12 cellular contexts compared by ENCODE assay signal in the genomic region with DNA sequence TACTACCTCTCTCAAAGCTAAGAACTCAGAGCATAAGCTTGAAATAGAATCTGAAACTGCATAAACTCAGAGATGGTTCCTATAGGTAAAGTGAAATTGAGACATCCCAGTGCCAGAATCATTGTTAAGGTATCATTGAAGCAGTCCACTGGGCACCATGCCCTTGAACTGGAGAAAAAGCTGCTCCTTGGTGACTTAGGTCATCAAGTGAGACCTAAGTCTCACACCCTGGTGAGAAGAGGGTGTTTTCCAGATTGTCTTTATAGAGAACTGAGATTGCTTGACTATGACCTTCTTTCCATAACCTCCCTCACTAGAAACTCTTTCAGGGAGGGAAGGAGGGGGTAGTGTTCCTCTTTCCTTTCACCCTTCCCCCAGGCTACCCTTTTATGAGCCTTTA. TPM values are rescaled to one million over a fixed set of nuclear protein-coding genes. Genes with fewer than 3 reads are reported as not detected.
A peak's percentile ranks its signal among the peaks of the same experiment; 100 is the strongest.
DNase-seq lines count a peak whose midpoint lies in the region; ATAC-seq lines count a peak whose summit lies in the region.
"Had no signal": no experiment of that assay in that cellular context is flagged by ENCODE, and none has a peak within 500 bp of the region (broad histone marks: within the 10 kb centered on the region; RNA-seq: fewer than 3 reads in every experiment).

No MANE protein-coding gene starts in this region.

- no peaks in the 10 kb centered on the region for H3K9me3 ChIP-seq in BLaER1
- H3K9me3 ChIP-seq: neutrophil had no signal

- ATAC-seq in GM18870 (IDR thresholded peaks at IDR 0.05; ENCODE audit: unreplicated experiment) (peak; percentile 89), HG02588 (IDR thresholded peaks at IDR 0.05; ENCODE audit: unreplicated experiment) (peak; percentile 91), HG03520 (IDR thresholded peaks at IDR 0.05; ENCODE audit: unreplicated experiment) (peak; percentile 92)

- no peak overlapping the region for H3K27ac ChIP-seq in BLaER1
- H3K27ac ChIP-seq: neutrophil had no signal

- peak overlapping the region; percentile 18; the same call in 1 of the 2 replicates for H3K4me2 ChIP-seq in BLaER1

- H4K20me1 ChIP-seq in BLaER1 = no peaks in the 10 kb centered on the region

- no peak overlapping the region for H3K4me3 ChIP-seq in BLaER1

- DNase-seq in NCI-H1694 treated with DMSO at 0.1 percent for 48 hours (lab: John Stamatoyannopoulos, UW) (no peak), A172 (ENCODE audit: low spot score) (no peak), NCI-H2081 (lab: John Stamatoyannopoulos, UW) (no peak)
- no peak for DNase-seq in activated CD4-positive, alpha-beta T cell treated with anti-CD3 and anti-CD28 coated beads, Interleukin-2, amount 50 U/mL, for 4 hours
- DNase-seq: NK-92 treated with Interleukin-12 subunit alpha and Interleukin-12 subunit beta, amount 100 ng/mL, for 24 hours had no signal

- H3K4me1 ChIP-seq in BLaER1 = 0 out of 2 replicates have a peak, but pooled peaks cover 3% of the 10 kb centered on the region

- no peaks in the 10 kb centered on the region for H3K27me3 ChIP-seq in BLaER1
- H3K27me3 ChIP-seq: neutrophil had no signal

- no peaks in the 10 kb centered on the region for H3K36me3 ChIP-seq in BLaER1
- H3K36me3 ChIP-seq: neutrophil had no signal

- H3K9ac ChIP-seq in BLaER1 = no peak overlapping the region

RNA-seq across cellular contexts. Expression of gene ATP6V1G3, which starts 9.4 kb away (rescaled TPM):
- 4.7 and 12.7 TPM in 2 replicates for total RNA-seq in A172 (2014; rRNA removed; shearing (Covaris generic))
- total RNA-seq: endothelial cell of umbilical vein, LHCN-M2 had no signal
